1 cellular context compared by ENCODE assay signal in the genomic region with DNA sequence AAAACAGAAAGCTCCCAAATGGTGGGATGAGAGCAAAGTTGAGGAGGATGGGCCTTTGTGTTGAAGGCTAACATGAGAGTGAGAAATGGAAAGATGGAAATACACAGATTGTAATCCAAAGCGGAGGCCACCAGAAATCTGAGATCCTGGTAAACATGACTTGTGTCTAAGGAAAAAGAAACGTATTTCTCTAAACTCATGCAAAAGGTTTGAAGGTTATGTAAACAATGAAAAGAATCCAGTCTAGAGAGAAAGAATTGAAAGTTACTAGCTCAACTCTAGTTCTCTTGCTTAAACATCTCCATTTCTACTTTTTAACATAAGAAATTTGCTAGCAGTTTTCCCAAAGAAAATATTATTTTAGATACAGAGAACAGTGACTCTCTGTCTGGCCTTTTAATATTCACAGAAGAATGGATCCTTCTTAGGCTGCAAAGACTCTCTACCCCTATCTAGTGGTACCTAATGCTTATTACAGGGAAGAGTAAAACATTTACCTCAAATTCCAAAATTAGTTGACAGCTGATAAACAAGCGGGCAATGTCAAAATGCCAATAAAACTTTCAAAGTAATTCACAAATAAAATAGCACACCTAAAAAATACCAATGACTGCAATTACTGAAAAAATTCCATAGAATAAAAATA.
TF ChIP-seq lines count a peak whose summit lies in the region.

No MANE protein-coding gene starts in this region.

TF ChIP-seq in HepG2, 621 proteins besides CTCF, POLR2A, EP300 and RAD21 (continued from another document and continues in another):
- TF ChIP-seq ZNF570 (CRISPR knock-in tag; IDR thresholded peaks at IDR 0.05; ENCODE audit: borderline replicate concordance) (no peak), CENPT (CRISPR knock-in tag; IDR thresholded peaks at IDR 0.05; ENCODE audit: low read depth) (no peak), ZNF720 (CRISPR knock-in tag; IDR thresholded peaks at IDR 0.05) (no peak), ZNF577 (CRISPR knock-in tag; IDR thresholded peaks at IDR 0.05; ENCODE audit: borderline replicate concordance, low read depth) (no peak), CENPX (CRISPR knock-in tag; IDR thresholded peaks at IDR 0.05) (no peak), ADNP (CRISPR knock-in tag; IDR thresholded peaks at IDR 0.05) (no peak), BCLAF1 (IDR thresholded peaks at IDR 0.05) (no peak), DBP (CRISPR knock-in tag; IDR thresholded peaks at IDR 0.05; ENCODE audit: not compliant biosample characterization) (no peak), ATM (IDR thresholded peaks at IDR 0.05; ENCODE audit: borderline replicate concordance) (no peak), ZNF83 (CRISPR knock-in tag; IDR thresholded peaks at IDR 0.05; ENCODE audit: borderline replicate concordance) (no peak), ZBTB3 (CRISPR knock-in tag; IDR thresholded peaks at IDR 0.05; ENCODE audit: borderline replicate concordance, low read depth) (no peak), HHEX (CRISPR knock-in tag; IDR thresholded peaks at IDR 0.05) (no peak), SOX13 (IDR thresholded peaks at IDR 0.05) (no peak), SOX13 (CRISPR knock-in tag; conservative IDR thresholded peaks at IDR 0.05 in 1 of 2, IDR thresholded peaks at IDR 0.05 in 1 of 2) (peak in 1 of 2 experiments; percentile 88; a peak in 2 of 4 replicates), CC2D1A (CRISPR knock-in tag; IDR thresholded peaks at IDR 0.05) (no peak), YEATS2 (CRISPR knock-in tag; IDR thresholded peaks at IDR 0.05; ENCODE audit: borderline replicate concordance) (0 out of 2 replicates have a peak, but pooled peaks have one; percentile 18), SP1 (IDR thresholded peaks at IDR 0.05) (no peak), SP1 (CRISPR knock-in tag; IDR thresholded peaks at IDR 0.05) (no peak), SNAI1 (CRISPR knock-in tag; IDR thresholded peaks at IDR 0.05; ENCODE audit: borderline replicate concordance) (no peak), ZNF446 (CRISPR knock-in tag; IDR thresholded peaks at IDR 0.05) (no peak), ESRRA (CRISPR knock-in tag; IDR thresholded peaks at IDR 0.05; ENCODE audit: low read depth) (no peak), NFE2L2 (IDR thresholded peaks at IDR 0.05; ENCODE audit: low read length) (no peak), ZNF556 (CRISPR knock-in tag; IDR thresholded peaks at IDR 0.05; ENCODE audit: borderline replicate concordance) (no peak), HOXA3 (CRISPR knock-in tag; IDR thresholded peaks at IDR 0.05) (no peak), KMT2A (CRISPR knock-in tag; IDR thresholded peaks at IDR 0.05) (peak; percentile 31; the same call in 1 of the 2 replicates), YEATS4 (CRISPR knock-in tag; IDR thresholded peaks at IDR 0.05; ENCODE audit: borderline replicate concordance) (no peak), ZNF235 (CRISPR knock-in tag; IDR thresholded peaks at IDR 0.05; ENCODE audit: borderline replicate concordance) (no peak), ZNF337 (CRISPR knock-in tag; IDR thresholded peaks at IDR 0.05; ENCODE audit: borderline replicate concordance, low read depth) (no peak), ZSCAN25 (CRISPR knock-in tag; IDR thresholded peaks at IDR 0.05) (no peak), NFATC3 (CRISPR knock-in tag; IDR thresholded peaks at IDR 0.05) (no peak), ZNF704 (CRISPR knock-in tag; IDR thresholded peaks at IDR 0.05; ENCODE audit: borderline replicate concordance) (no peak), ZNF558 (CRISPR knock-in tag; IDR thresholded peaks at IDR 0.05; ENCODE audit: borderline replicate concordance) (no peak)
- TF ChIP-seq, protein P1, sequence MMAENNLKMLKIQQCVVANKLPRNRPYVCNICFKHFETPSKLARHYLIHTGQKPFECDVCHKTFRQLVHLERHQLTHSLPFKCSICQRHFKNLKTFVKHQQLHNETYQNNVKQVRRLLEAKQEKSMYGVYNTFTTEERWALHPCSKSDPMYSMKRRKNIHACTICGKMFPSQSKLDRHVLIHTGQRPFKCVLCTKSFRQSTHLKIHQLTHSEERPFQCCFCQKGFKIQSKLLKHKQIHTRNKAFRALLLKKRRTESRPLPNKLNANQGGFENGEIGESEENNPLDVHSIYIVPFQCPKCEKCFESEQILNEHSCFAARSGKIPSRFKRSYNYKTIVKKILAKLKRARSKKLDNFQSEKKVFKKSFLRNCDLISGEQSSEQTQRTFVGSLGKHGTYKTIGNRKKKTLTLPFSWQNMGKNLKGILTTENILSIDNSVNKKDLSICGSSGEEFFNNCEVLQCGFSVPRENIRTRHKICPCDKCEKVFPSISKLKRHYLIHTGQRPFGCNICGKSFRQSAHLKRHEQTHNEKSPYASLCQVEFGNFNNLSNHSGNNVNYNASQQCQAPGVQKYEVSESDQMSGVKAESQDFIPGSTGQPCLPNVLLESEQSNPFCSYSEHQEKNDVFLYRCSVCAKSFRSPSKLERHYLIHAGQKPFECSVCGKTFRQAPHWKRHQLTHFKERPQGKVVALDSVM (CRISPR knock-in tag; IDR thresholded peaks at IDR 0.05) = peak; percentile 44; the same call in 1 of the 2 replicates
- TF ChIP-seq, protein P2, sequence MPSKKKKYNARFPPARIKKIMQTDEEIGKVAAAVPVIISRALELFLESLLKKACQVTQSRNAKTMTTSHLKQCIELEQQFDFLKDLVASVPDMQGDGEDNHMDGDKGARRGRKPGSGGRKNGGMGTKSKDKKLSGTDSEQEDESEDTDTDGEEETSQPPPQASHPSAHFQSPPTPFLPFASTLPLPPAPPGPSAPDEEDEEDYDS (CRISPR knock-in tag; IDR thresholded peaks at IDR 0.05) = 0 out of 2 replicates have a peak, but pooled peaks have one; percentile 26
- TF ChIP-seq, protein P3, sequence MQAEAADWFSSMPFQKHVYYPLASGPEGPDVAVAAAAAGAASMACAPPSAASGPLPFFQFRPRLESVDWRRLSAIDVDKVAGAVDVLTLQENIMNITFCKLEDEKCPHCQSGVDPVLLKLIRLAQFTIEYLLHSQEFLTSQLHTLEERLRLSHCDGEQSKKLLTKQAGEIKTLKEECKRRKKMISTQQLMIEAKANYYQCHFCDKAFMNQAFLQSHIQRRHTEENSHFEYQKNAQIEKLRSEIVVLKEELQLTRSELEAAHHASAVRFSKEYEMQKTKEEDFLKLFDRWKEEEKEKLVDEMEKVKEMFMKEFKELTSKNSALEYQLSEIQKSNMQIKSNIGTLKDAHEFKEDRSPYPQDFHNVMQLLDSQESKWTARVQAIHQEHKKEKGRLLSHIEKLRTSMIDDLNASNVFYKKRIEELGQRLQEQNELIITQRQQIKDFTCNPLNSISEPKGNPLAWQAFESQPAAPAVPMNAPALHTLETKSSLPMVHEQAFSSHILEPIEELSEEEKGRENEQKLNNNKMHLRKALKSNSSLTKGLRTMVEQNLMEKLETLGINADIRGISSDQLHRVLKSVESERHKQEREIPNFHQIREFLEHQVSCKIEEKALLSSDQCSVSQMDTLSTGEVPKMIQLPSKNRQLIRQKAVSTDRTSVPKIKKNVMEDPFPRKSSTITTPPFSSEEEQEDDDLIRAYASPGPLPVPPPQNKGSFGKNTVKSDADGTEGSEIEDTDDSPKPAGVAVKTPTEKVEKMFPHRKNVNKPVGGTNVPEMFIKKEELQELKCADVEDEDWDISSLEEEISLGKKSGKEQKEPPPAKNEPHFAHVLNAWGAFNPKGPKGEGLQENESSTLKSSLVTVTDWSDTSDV (CRISPR knock-in tag; IDR thresholded peaks at IDR 0.05) = no peak
- TF ChIP-seq, protein P4, sequence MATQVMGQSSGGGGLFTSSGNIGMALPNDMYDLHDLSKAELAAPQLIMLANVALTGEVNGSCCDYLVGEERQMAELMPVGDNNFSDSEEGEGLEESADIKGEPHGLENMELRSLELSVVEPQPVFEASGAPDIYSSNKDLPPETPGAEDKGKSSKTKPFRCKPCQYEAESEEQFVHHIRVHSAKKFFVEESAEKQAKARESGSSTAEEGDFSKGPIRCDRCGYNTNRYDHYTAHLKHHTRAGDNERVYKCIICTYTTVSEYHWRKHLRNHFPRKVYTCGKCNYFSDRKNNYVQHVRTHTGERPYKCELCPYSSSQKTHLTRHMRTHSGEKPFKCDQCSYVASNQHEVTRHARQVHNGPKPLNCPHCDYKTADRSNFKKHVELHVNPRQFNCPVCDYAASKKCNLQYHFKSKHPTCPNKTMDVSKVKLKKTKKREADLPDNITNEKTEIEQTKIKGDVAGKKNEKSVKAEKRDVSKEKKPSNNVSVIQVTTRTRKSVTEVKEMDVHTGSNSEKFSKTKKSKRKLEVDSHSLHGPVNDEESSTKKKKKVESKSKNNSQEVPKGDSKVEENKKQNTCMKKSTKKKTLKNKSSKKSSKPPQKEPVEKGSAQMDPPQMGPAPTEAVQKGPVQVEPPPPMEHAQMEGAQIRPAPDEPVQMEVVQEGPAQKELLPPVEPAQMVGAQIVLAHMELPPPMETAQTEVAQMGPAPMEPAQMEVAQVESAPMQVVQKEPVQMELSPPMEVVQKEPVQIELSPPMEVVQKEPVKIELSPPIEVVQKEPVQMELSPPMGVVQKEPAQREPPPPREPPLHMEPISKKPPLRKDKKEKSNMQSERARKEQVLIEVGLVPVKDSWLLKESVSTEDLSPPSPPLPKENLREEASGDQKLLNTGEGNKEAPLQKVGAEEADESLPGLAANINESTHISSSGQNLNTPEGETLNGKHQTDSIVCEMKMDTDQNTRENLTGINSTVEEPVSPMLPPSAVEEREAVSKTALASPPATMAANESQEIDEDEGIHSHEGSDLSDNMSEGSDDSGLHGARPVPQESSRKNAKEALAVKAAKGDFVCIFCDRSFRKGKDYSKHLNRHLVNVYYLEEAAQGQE (IDR thresholded peaks at IDR 0.05; ENCODE audit: borderline replicate concordance in 1 of 2, low read depth in 1 of 2, low read length in 2 of 2) = no peak
- TF ChIP-seq, protein P5, sequence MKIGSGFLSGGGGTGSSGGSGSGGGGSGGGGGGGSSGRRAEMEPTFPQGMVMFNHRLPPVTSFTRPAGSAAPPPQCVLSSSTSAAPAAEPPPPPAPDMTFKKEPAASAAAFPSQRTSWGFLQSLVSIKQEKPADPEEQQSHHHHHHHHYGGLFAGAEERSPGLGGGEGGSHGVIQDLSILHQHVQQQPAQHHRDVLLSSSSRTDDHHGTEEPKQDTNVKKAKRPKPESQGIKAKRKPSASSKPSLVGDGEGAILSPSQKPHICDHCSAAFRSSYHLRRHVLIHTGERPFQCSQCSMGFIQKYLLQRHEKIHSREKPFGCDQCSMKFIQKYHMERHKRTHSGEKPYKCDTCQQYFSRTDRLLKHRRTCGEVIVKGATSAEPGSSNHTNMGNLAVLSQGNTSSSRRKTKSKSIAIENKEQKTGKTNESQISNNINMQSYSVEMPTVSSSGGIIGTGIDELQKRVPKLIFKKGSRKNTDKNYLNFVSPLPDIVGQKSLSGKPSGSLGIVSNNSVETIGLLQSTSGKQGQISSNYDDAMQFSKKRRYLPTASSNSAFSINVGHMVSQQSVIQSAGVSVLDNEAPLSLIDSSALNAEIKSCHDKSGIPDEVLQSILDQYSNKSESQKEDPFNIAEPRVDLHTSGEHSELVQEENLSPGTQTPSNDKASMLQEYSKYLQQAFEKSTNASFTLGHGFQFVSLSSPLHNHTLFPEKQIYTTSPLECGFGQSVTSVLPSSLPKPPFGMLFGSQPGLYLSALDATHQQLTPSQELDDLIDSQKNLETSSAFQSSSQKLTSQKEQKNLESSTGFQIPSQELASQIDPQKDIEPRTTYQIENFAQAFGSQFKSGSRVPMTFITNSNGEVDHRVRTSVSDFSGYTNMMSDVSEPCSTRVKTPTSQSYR (CRISPR knock-in tag; IDR thresholded peaks at IDR 0.05; ENCODE audit: borderline replicate concordance) = no peak
- TF ChIP-seq, protein P6, sequence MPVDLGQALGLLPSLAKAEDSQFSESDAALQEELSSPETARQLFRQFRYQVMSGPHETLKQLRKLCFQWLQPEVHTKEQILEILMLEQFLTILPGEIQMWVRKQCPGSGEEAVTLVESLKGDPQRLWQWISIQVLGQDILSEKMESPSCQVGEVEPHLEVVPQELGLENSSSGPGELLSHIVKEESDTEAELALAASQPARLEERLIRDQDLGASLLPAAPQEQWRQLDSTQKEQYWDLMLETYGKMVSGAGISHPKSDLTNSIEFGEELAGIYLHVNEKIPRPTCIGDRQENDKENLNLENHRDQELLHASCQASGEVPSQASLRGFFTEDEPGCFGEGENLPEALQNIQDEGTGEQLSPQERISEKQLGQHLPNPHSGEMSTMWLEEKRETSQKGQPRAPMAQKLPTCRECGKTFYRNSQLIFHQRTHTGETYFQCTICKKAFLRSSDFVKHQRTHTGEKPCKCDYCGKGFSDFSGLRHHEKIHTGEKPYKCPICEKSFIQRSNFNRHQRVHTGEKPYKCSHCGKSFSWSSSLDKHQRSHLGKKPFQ (CRISPR knock-in tag; IDR thresholded peaks at IDR 0.05; ENCODE audit: insufficient replicate concordance) = no peak
